In the genomic region with DNA sequence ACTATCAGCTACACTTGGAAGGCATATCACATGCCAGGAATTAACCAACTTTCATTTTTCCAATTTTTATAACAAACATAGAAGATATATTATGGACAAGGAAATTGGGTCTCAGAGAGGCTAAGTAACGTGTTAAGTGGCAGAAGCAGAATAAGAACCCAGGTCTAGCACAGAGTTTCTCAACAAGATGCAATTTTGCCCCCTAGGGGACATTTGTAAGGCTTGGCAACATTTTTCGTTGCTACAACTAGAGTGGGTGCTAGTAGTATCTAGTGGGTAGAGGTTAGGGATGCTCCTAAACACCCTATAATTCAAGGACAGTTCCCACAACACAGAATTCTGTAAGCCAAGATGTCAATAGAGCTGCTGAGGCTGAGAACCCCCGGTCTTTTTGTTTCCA, we compare ENCODE assay signal across 9 cellular contexts.
DNase-seq lines count a peak whose midpoint lies in the region; ATAC-seq and TF ChIP-seq lines count a peak whose summit lies in the region.
"Had no signal": no experiment of that assay in that cellular context is flagged by ENCODE, and none has a peak within 500 bp of the region (broad histone marks: within the 10 kb centered on the region; RNA-seq: fewer than 3 reads in every experiment).

No MANE protein-coding gene starts in this region.

- H2AFZ ChIP-seq in GM23338 (peak overlapping the region; percentile 70; the same call in 1 of the 2 replicates), hepatocyte (no peak overlapping the region)

- ATAC-seq in GM23338 (peak; percentile 70), Panc1 (peak; percentile 62; the same call in 1 of the 2 replicates), esophagus mucosa (no peak)

- H3K36me3 ChIP-seq in GM23338 (ENCODE audit: insufficient read depth) (no peaks in the 10 kb centered on the region), Panc1 (ENCODE audit: control insufficient read depth, insufficient read depth, low read length) (no peaks in the 10 kb centered on the region), hepatocyte (replicated peaks; ENCODE audit: insufficient read depth, low read depth) (no peaks in the 10 kb centered on the region), ascending aorta (no peaks in the 10 kb centered on the region)

- H3K9me3 ChIP-seq in Panc1 (ENCODE audit: control insufficient read depth, insufficient read depth, low read depth, low read length) = no peaks in the 10 kb centered on the region
- no peaks in the 10 kb centered on the region for H3K9me3 ChIP-seq in hepatocyte (ENCODE audit: low read depth)
- H3K9me3 ChIP-seq in ascending aorta = no peaks in the 10 kb centered on the region

- 49% methylated on average over 3 of the region's 3 CpGs for WGBS in hepatocyte (ENCODE audit: low lambda C conversion rate, missing lambda C conversion rate)

- BruUV-seq in Panc1 (replicated peaks; lab: Mats Ljungman, UMichigan) = no TSS peak

- no peaks in the 10 kb centered on the region for H3K36me3 Mint-ChIP-seq in GM23338 (ENCODE audit: low read depth)

- H3K4me1 ChIP-seq in GM23338 (ENCODE audit: insufficient read depth) (no peaks in the 10 kb centered on the region), Panc1 (ENCODE audit: control insufficient read depth, insufficient read depth, low read length) (no peaks in the 10 kb centered on the region), hepatocyte (ENCODE audit: insufficient read depth) (peaks cover 3% of the 10 kb centered on the region), ascending aorta (no peaks in the 10 kb centered on the region)

- intact Hi-C loops in Panc1 (cut with micrococcal nuclease; ENCODE audit: unreplicated experiment) = loop anchor here (5.0 kb wide), 1 partner anchor 295 kb away; no protein-coding TSS in a partner anchor
- intact Hi-C loops in ascending aorta (cut with DNase I) = loop anchor here (2.0 kb wide), 1 partner anchor 300 kb away; no protein-coding TSS in a partner anchor

- peaks cover 6% of the 10 kb centered on the region for H3K4me1 Mint-ChIP-seq in GM23338

- no peak overlapping the region for H3K27ac ChIP-seq in GM23338 (ENCODE audit: low read depth)
- no peak overlapping the region for H3K27ac ChIP-seq in Panc1 (ENCODE audit: low read length)
- no peak overlapping the region for H3K27ac ChIP-seq in hepatocyte
- H3K27ac ChIP-seq in ascending aorta = no peak overlapping the region

- no peak overlapping the region for H3K27ac Mint-ChIP-seq in GM23338

- in situ Hi-C loops in Panc1 (cut with HindIII; ENCODE audit: low pct_unique_long_range_greater_than_20kb, low sequenced_read_pairs) = no loop called here

- DNase-seq in AG10803 (ENCODE audit: low read depth) (peak; percentile 22), GM23338 (ENCODE audit: low spot score) (peak; percentile 76), Panc1 (ENCODE audit: low read depth, low spot score) (no peak), hepatocyte (ENCODE audit: low spot score) (no peak), middle frontal gyrus (ENCODE audit: extremely low spot score, low spot score) (no peak), hepatic stellate cell (ENCODE audit: low spot score) (no peak), ascending aorta (ENCODE audit: low spot score in 2 of 2) (no peak)
- DNase-seq: activated naive CD4-positive, alpha-beta T cell had no signal

- H4K20me1 ChIP-seq in GM23338 (replicated peaks; ENCODE audit: insufficient read depth) (no peaks in the 10 kb centered on the region), hepatocyte (ENCODE audit: insufficient read depth, poor library complexity, severe bottlenecking) (no peaks in the 10 kb centered on the region)

- H3K9me2 ChIP-seq in GM23338 (ENCODE audit: insufficient read depth) (peaks cover 8% of the 10 kb centered on the region; the same call in 1 of the 2 replicates), hepatocyte (replicated peaks; ENCODE audit: insufficient read depth) (no peaks in the 10 kb centered on the region)

- POLR2A ChIA-PET in Panc1 (lab: Charles Lee) = no interaction called here

- H3K27me3 Mint-ChIP-seq in GM23338 (ENCODE audit: insufficient read depth, low read depth, poor library complexity) = peaks cover 3% of the 10 kb centered on the region

- H3K4me2 ChIP-seq in GM23338 = no peak overlapping the region
- no peak overlapping the region for H3K4me2 ChIP-seq in hepatocyte

- H3K4me3 Mint-ChIP-seq in GM23338 = no peak overlapping the region

- no peaks in the 10 kb centered on the region for H3K79me2 ChIP-seq in GM23338 (replicated peaks; ENCODE audit: insufficient read depth)
- no peaks in the 10 kb centered on the region for H3K79me2 ChIP-seq in hepatocyte

- H3K9me3 Mint-ChIP-seq in GM23338 = no peaks in the 10 kb centered on the region; the same call in 2 of the 3 replicates

- CTCF ChIA-PET in Panc1 (lab: Charles Lee) = no interaction called here

- no peaks in the 10 kb centered on the region for H3F3A ChIP-seq in GM23338 (replicated peaks; ENCODE audit: low read depth)

- TF ChIP-seq CTCF in AG10803 (conservative IDR thresholded peaks at IDR 0.05; ENCODE audit: low read length) = peak; percentile 48
- TF ChIP-seq CTCF in GM23338 (conservative IDR thresholded peaks at IDR 0.05; ENCODE audit: low read depth in 2 of 2) = peak; percentile 65 to 83
- peak; percentile 29 for TF ChIP-seq CTCF in Panc1 (IDR thresholded peaks at IDR 0.05)
- TF ChIP-seq CTCF in hepatocyte (IDR thresholded peaks at IDR 0.05; ENCODE audit: poor library complexity) = peak; percentile 29
- no peak for TF ChIP-seq CTCF in ascending aorta (IDR thresholded peaks at IDR 0.05)

- H3K4me3 ChIP-seq in AG10803 (ENCODE audit: low read length) (no peak overlapping the region), GM23338 (no peak overlapping the region), Panc1 (ENCODE audit: low read depth in 2 of 2, low read length in 2 of 2) (no peak overlapping the region), hepatocyte (no peak overlapping the region), ascending aorta (no peak overlapping the region)

- no peaks in the 10 kb centered on the region for H3K27me3 ChIP-seq in GM23338 (ENCODE audit: insufficient read depth)
- no peaks in the 10 kb centered on the region for H3K27me3 ChIP-seq in Panc1 (ENCODE audit: control insufficient read depth, insufficient read depth, low read length)
- no peaks in the 10 kb centered on the region for H3K27me3 ChIP-seq in hepatocyte
- no peaks in the 10 kb centered on the region for H3K27me3 ChIP-seq in ascending aorta

TF ChIP-seq in GM23338, 12 proteins besides CTCF, POLR2A, EP300 and RAD21 (continues in another document):
- no peak for TF ChIP-seq JUNB (IDR thresholded peaks at IDR 0.05; ENCODE audit: unreplicated experiment)
- no peak for TF ChIP-seq POLR2AphosphoS5 (IDR thresholded peaks at IDR 0.05; ENCODE audit: low read depth)
- TF ChIP-seq STAT1 (IDR thresholded peaks at IDR 0.05; ENCODE audit: unreplicated experiment) = no peak
- TF ChIP-seq EZH2phosphoT487 (IDR thresholded peaks at IDR 0.05; ENCODE audit: unreplicated experiment) = no peak
- TF ChIP-seq ZNF114 (CRISPR knock-in tag; IDR thresholded peaks at IDR 0.05) = no peak

Comparison
In these comparisons a context has a peak if more than half of its experiments do, and no peak if none do; other contexts are left out.
1. DNase-seq: peak in AG10803 (single experiment) and GM23338 (single experiment); none in Panc1 (single experiment), hepatocyte (single experiment), middle frontal gyrus (single experiment), hepatic stellate cell (single experiment) and ascending aorta (0 of 2).
2. CTCF ChIP-seq: peak in AG10803 (single experiment), GM23338 (2 of 2), Panc1 (single experiment) and hepatocyte (single experiment); none in ascending aorta (0 of 3).